Comparison of ENCODE assay signal across 8 cellular contexts in genomic region chr5:180830253-180831138, GRCh38. TPM values are rescaled to one million over a fixed set of nuclear protein-coding genes. Genes with fewer than 3 reads are reported as not detected.
DNase-seq lines count a peak whose midpoint lies in the region; ATAC-seq and TF ChIP-seq lines count a peak whose summit lies in the region.

No MANE protein-coding gene starts in this region.

- H3K9me3 Mint-ChIP-seq in natural killer cell = peaks cover 2 to 8% of the 10 kb centered on the region in 2 donors

- H3K4me1 Mint-ChIP-seq in natural killer cell = peaks cover 29 to 43% of the 10 kb centered on the region in 2 donors

- H3K36me3 ChIP-seq in esophagus muscularis mucosa (peaks cover 10 to 21% (median 18%) of the 10 kb centered on the region in 4 donors), stomach (peaks cover 5 to 20% (median 15%) of the 10 kb centered on the region in 4 donors)

- H3K9me3 ChIP-seq in esophagus muscularis mucosa (no peaks in the 10 kb centered on the region), stomach (peaks cover 0 to 7% (median 0%) of the 10 kb centered on the region in 4 donors)

- TF ChIP-seq POLR2A in esophagus muscularis mucosa (IDR thresholded peaks at IDR 0.05; ENCODE audit: low read depth) (peak; percentile 30), stomach (IDR thresholded peaks at IDR 0.05) (no peak)

- peaks cover 6% of the 10 kb centered on the region for H3K36me3 Mint-ChIP-seq in natural killer cell

- H3K4me1 ChIP-seq in esophagus muscularis mucosa = peaks cover 38 to 45% (median 42%) of the 10 kb centered on the region in 4 donors
- peaks cover 30 to 52% (median 44%) of the 10 kb centered on the region in 4 donors for H3K4me1 ChIP-seq in stomach

- TF ChIP-seq CTCF in esophagus muscularis mucosa (IDR thresholded peaks at IDR 0.05) (no peak), natural killer cell (IDR thresholded peaks at IDR 0.05) (no peak), stomach (IDR thresholded peaks at IDR 0.05) (no peak)

- peak; percentile 56 for ATAC-seq in HG02885 (IDR thresholded peaks at IDR 0.05; ENCODE audit: poor library complexity, unreplicated experiment)
- peak; percentile 59 to 80 (median 72) for ATAC-seq in natural killer cell

- H3K27me3 Mint-ChIP-seq in natural killer cell (ENCODE audit: low read depth in 2 of 2) = no peaks in the 10 kb centered on the region

- DNase-seq in NCI-H1694 treated with DMSO at 0.1 percent for 48 hours (lab: John Stamatoyannopoulos, UW) (peak; percentile 31), NCI-H1694 (lab: John Stamatoyannopoulos, UW) (no peak), NCI-H524 (lab: John Stamatoyannopoulos, UW) (peak; percentile 24 to 69), activated T-cell treated with anti-CD3 and anti-CD28 coated beads for 4 hours (peak; percentile 55), esophagus muscularis mucosa (ENCODE audit: extremely low spot score) (peak; percentile 94), natural killer cell (peak; percentile 67), stomach (peak; percentile 74)

- H3K27ac ChIP-seq in esophagus muscularis mucosa (replicated peaks in 1 of 4) (peak overlapping the region; percentile 95 to 100 (median 98)), stomach (peak overlapping the region; percentile 98 to 100 (median 99))

- H3K27me3 ChIP-seq in esophagus muscularis mucosa = no peaks in the 10 kb centered on the region
- H3K27me3 ChIP-seq in stomach = no peaks in the 10 kb centered on the region

- intact Hi-C loops in esophagus muscularis mucosa (cut with DNase I) = loop anchor here (5.0 kb wide), 1 partner anchor 43 kb away; no protein-coding TSS in a partner anchor
- intact Hi-C loops in natural killer cell (cut with micrococcal nuclease) = loop anchor here (1.0 to 5.0 kb wide), 3 partner anchors 20 to 33 kb away; partner anchors contain the start of gene ZFP62
- intact Hi-C loops in stomach (cut with DNase I; ENCODE audit: low total_unique reads) = no loop called here

- peak overlapping the region; percentile 95 for H3K4me3 Mint-ChIP-seq in natural killer cell

- TF ChIP-seq EP300 in esophagus muscularis mucosa (IDR thresholded peaks at IDR 0.05) (no peak), stomach (IDR thresholded peaks at IDR 0.05) (no peak)

- peak overlapping the region; percentile 90 to 99 for H3K27ac Mint-ChIP-seq in natural killer cell

- peak overlapping the region; percentile 88 to 99 (median 94) for H3K4me3 ChIP-seq in esophagus muscularis mucosa
- peak overlapping the region; percentile 66 to 92 (median 82) for H3K4me3 ChIP-seq in stomach

- 27% methylated on average over 28 of the region's 35 CpGs for WGBS in esophagus muscularis mucosa
- 29 to 36% (median 29%) methylated on average over 28 to 35 of the region's 35 CpGs for WGBS in stomach, 5 donors

RNA-seq across cellular contexts. Expression of gene MGAT1, which starts 27.9 kb away (rescaled TPM):
- total RNA-seq in esophagus muscularis mucosa (100 to 1,000 TPM; 132 to 205 (median 190) TPM), natural killer cell (100 to 1,000 TPM; 105 to 149 (median 130) TPM), stomach (100 to 1,000 TPM in 3 of 5 donors, 10 to 100 TPM in 2; 57.2 to 656 (median 148) TPM)
- 10 to 100 TPM; 52.8 to 63.3 (median 57.9) TPM for polyA plus RNA-seq in stomach

RNA-seq across cellular contexts. Expression of gene ZFP62, which starts 30.6 kb away (rescaled TPM):
- 10 to 100 TPM; 17.7 to 22.8 (median 20.5) TPM for total RNA-seq in esophagus muscularis mucosa
- total RNA-seq in natural killer cell = 10 to 100 TPM; 16.6 to 21.0 (median 20.3) TPM
- 10 to 100 TPM in 4 of 5 donors, 1 to 10 TPM in 1; 8.2 to 46.9 (median 16.5) TPM for total RNA-seq in stomach
- polyA plus RNA-seq in stomach = 10 to 100 TPM in 2 of 3 donors, 1 to 10 TPM in 1; 7.8 to 20.5 (median 13.3) TPM
